Comparison of ENCODE assay signal across 8 cellular contexts in genomic region chr6:31680841-31681671, GRCh38. TPM values are rescaled to one million over a fixed set of nuclear protein-coding genes. Genes with fewer than 3 reads are reported as not detected.
DNase-seq lines count a peak whose midpoint lies in the region; ATAC-seq and TF ChIP-seq lines count a peak whose summit lies in the region.

LY6G5C (minus strand) TSS chr6:31681067; CDS start chr6:31680373, 694 bp downstream.

- peaks cover 4 to 19% of the 10 kb centered on the region in 2 experiments; a peak in 3 of 4 replicates for H3K4me1 ChIP-seq in HCT116 (ENCODE audit: control insufficient read depth in 1 of 2, insufficient read depth in 2 of 2, low read length in 2 of 2)

- TF ChIP-seq RAD21 in HCT116 (IDR thresholded peaks at IDR 0.05; ENCODE audit: low read depth), result peak; percentile 99

- H2AFZ ChIP-seq in HCT116 (ENCODE audit: low read depth, low read length, poor library complexity, severe bottlenecking), result peak within 1 kb of the TSS; percentile 73

- POLR2A ChIA-PET in HCT116 (lab: Charles Lee), result interaction anchor here (0.7 to 0.9 kb wide), 2 partner anchors 48 to 146 kb away, joined by 3 read pairs; partner anchors contain the start of genes DDAH2 and HSPA1B

- H3K27ac ChIP-seq in C4-2B (no peak within 1 kb of the TSS), HCT116 (ENCODE audit: low read depth, low read length) (peak within 1 kb of the TSS; percentile 70)

- DNase-seq in HCT116 (ENCODE audit: low read depth, low spot score) (peak; percentile 73), NCI-H510A treated with DMSO at 0.1 percent for 48 hours (lab: John Stamatoyannopoulos, UW) (peak; percentile 96), dermis blood vessel endothelial cell (peak; percentile 92), left colon (peak; percentile 85 to 86)
- peak; percentile 75 for DNase-seq in activated CD4-positive, alpha-beta T cell treated with anti-CD3 and anti-CD28 coated beads for 48 hours
- DNase-seq in stimulated activated CD4-positive, alpha-beta T cell treated with anti-CD3 and anti-CD28 coated beads, Interleukin-1b, Interleukin-23, amount 100 ng/mL, for 48 hours, result peak; percentile 65

- RAD21 ChIA-PET in HCT116 (lab: Charles Lee; ENCODE audit: low non-redundant PET in 1 of 2, low total read pairs in 2 of 2, uncharacterized antibody in 2 of 2, unreplicated experiment in 2 of 2), result interaction anchor here (0.6 to 0.9 kb wide), 3 partner anchors 54 to 370 kb away, joined by 3 read pairs; no protein-coding TSS in a partner anchor

- H3K4me2 ChIP-seq in HCT116 (ENCODE audit: low read length), result peak within 1 kb of the TSS; percentile 85

- CTCF ChIA-PET in HCT116 (lab: Charles Lee), result interaction anchor here (0.7 to 2.2 kb wide), 4 partner anchors 58 to 271 kb away, joined by 3 to 9 read pairs (median 6); partner anchors contain the start of gene MSH5

- no peaks in the 10 kb centered on the region for H3K27me3 ChIP-seq in HCT116 (ENCODE audit: insufficient read depth, low read length)

- H3K9ac ChIP-seq in HCT116 (ENCODE audit: low read length), result peak within 1 kb of the TSS; percentile 64

- no peaks in the 10 kb centered on the region for H4K20me1 ChIP-seq in HCT116 (ENCODE audit: insufficient read depth)

- H3K9me2 ChIP-seq in HCT116 (ENCODE audit: insufficient read depth), result no peaks in the 10 kb centered on the region

- no peaks in the 10 kb centered on the region for H3K36me3 ChIP-seq in HCT116 (ENCODE audit: control insufficient read depth in 1 of 2, insufficient read depth in 2 of 2, low read length in 2 of 2)

- intact Hi-C loops in HCT116 (cut with micrococcal nuclease) (loop anchor here (1.0 to 2.0 kb wide), 5 partner anchors 50 to 271 kb away; partner anchors contain the start of gene HSPA1B), left colon (cut with DNase I, micrococcal nuclease) (loop anchor here in 1 of 2 donors (5.0 kb wide), 1 partner anchor 86 kb away; no protein-coding TSS in a partner anchor)

- TF ChIP-seq POLR2A in HCT116 (IDR thresholded peaks at IDR 0.05; ENCODE audit: borderline replicate concordance, extremely low read depth, insufficient read depth, insufficient read length), result no peak

- peak; percentile 85 for ATAC-seq in HCT116
- peak; percentile 78 for ATAC-seq in left colon
- no peak for ATAC-seq in HG03045 (IDR thresholded peaks at IDR 0.05; ENCODE audit: unreplicated experiment)

- H3K9me3 ChIP-seq in HCT116 (ENCODE audit: control insufficient read depth in 1 of 2, insufficient read depth in 1 of 2, low read depth in 1 of 2, low read length in 2 of 2), result no peaks in the 10 kb centered on the region

- peak within 1 kb of the TSS; percentile 53 to 61 for H3K4me3 ChIP-seq in HCT116 (replicated peaks in 1 of 2; ENCODE audit: low read depth in 1 of 2, low read length in 2 of 2)

- BruUV-seq in HCT116 (replicated peaks; lab: Mats Ljungman, UMichigan), result TSS peak; percentile 49

- H3K79me2 ChIP-seq in HCT116 (ENCODE audit: insufficient read depth, low read length), result no peaks in the 10 kb centered on the region

- TF ChIP-seq CTCF in C4-2B (conservative IDR thresholded peaks at IDR 0.05) (peak; percentile 86), HCT116 (IDR thresholded peaks at IDR 0.05 in 2 of 3, conservative IDR thresholded peaks at IDR 0.05 in 1 of 3; ENCODE audit: borderline replicate concordance in 1 of 3, insufficient read depth in 1 of 3, low read depth in 2 of 3, low read length in 2 of 3) (peak; percentile 43 to 90 (median 65))

TF ChIP-seq in HCT116, 20 proteins besides CTCF, POLR2A, EP300 and RAD21:
- TF ChIP-seq JUND (IDR thresholded peaks at IDR 0.05) (no peak), POLR2AphosphoS5 (IDR thresholded peaks at IDR 0.05; ENCODE audit: low read depth, low read length) (peak; percentile 11; the same call in 1 of the 2 replicates), ZFX (IDR thresholded peaks at IDR 0.05) (peak; percentile 52; the same call in 1 of the 2 replicates), YY1 (IDR thresholded peaks at IDR 0.05; ENCODE audit: extremely low read depth, insufficient replicate concordance, low read depth, low read length) (peak; percentile 74)

RNA-seq across cellular contexts. Expression of gene LY6G5C, which starts in this region (rescaled TPM):
- total RNA-seq in HCT116 (2021; ENCODE audit: unreplicated experiment) (1.7 TPM), dermis blood vessel endothelial cell (3.6 and 4.5 TPM in 2 replicates), left colon (1 to 10 TPM; 1.6 to 2.5 TPM)
- polyA plus RNA-seq in HCT116 (2012), result 2.7 and 2.8 TPM in 2 replicates
